In the genomic region with DNA sequence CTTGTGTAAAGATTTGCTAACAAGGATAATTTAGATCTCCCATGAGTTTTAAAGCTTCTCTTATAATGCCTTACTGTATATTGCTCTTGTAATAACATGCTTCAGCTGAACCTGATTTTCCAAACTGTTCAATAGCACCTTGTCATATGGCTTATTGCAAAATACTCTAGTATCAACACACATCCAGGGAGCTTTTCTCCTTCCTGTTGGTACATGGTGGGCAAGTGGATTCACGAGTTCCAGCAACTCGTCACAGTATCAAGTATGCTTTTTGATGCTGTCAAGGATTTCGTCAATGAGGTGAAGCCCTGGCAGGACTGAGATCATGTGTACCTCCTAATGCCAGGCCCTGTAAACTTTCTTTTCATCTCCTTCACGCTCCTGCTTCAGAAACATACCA, we compare ENCODE assay signal across 29 cellular contexts.
"Had no signal": no experiment of that assay in that cellular context is flagged by ENCODE, and none has a peak within 500 bp of the region (broad histone marks: within the 10 kb centered on the region; RNA-seq: fewer than 3 reads in every experiment).

No MANE protein-coding gene starts in this region.

- H3K4me2 ChIP-seq: smooth muscle cell had no signal

- FAIRE-seq: pancreas had no signal

- H3K9me3 ChIP-seq: neutrophil, pancreas, prostate gland, right atrium auricular region, spleen, suprapubic skin, testis, tibial artery, transverse colon, upper lobe of right lung, uterus had no signal

- H3K4me3 ChIP-seq: pancreas, prostate gland, right atrium auricular region, skin epidermis, smooth muscle cell, spleen, suprapubic skin, testis, tibial artery, transverse colon, upper lobe of right lung, uterus had no signal

- ATAC-seq: naive thymus-derived CD8-positive, alpha-beta T cell; natural killer cell treated with Interleukin-12 subunit alpha and Interleukin-12 subunit beta and Interleukin-15 and Interleukin-18, amount 100 ng/mL, for 72 hours; pancreas; sciatic nerve; stimulated activated memory B cell treated with anti-CD40 and anti-IgM and Interleukin-4, amounts not matched to agents 10 μg/mL and 1 μg/mL and 100 μg/mL, for 72 hours; stimulated activated naive CD8-positive, alpha-beta T cell treated with anti-CD3 and anti-CD28 coated beads, Interleukin-15, amount 100 ng/mL, for 72 hours; stimulated activated naive CD8-positive, alpha-beta T cell treated with anti-CD3 and anti-CD28 coated beads, Interleukin-15, Interleukin-2, amounts not matched to agents 100 U/mL and 50 U/mL, for 24 hours; upper lobe of right lung had no signal

- H3K4me1 ChIP-seq: prostate gland, right atrium auricular region, spleen, suprapubic skin, testis, tibial artery, transverse colon, upper lobe of right lung, uterus had no signal

- H3K27me3 ChIP-seq: neutrophil, pancreas, right atrium auricular region, spleen, suprapubic skin, testis, tibial artery, transverse colon, upper lobe of right lung, uterus had no signal

- H3K36me3 ChIP-seq: neutrophil, pancreas, prostate gland, right atrium auricular region, spleen, suprapubic skin, tibial artery, transverse colon, upper lobe of right lung, uterus had no signal

- DNase-seq: naive thymus-derived CD8-positive, alpha-beta T cell; nephron progenitor cell; nucleus accumbens; pancreas; retina; spleen; stimulated activated CD4-positive, alpha-beta T cell treated with anti-CD3 and anti-CD28 coated beads, Interleukin-12 subunit alpha, Interleukin-12 subunit beta, amount 100 ng/mL, for 4 hours; stimulated activated CD4-positive, alpha-beta T cell treated with anti-CD3 and anti-CD28 coated beads, Interleukin-1b, Interleukin-23, amount 100 ng/mL, for 48 hours; stimulated activated CD4-positive, alpha-beta T cell treated with anti-CD3 and anti-CD28 coated beads, Interleukin-4, amount 100 ng/mL, for 1 hour; stimulated activated CD4-positive, alpha-beta T cell treated with anti-CD3 and anti-CD28 coated beads, Interleukin-4, amount 100 ng/mL, for 4 hours; stimulated activated CD8-positive, alpha-beta memory T cell treated with anti-CD3 and anti-CD28 coated beads, Interleukin-4, amount 100 ng/mL, for 48 hours; stimulated activated naive CD4-positive, alpha-beta T cell; stimulated activated naive CD8-positive, alpha-beta T cell treated with anti-CD3 and anti-CD28 coated beads, Interleukin-15, amount 100 ng/mL, for 72 hours; stimulated activated naive CD8-positive, alpha-beta T cell treated with anti-CD3 and anti-CD28 coated beads, Interleukin-15, Interleukin-2, amounts not matched to agents 100 U/mL and 50 U/mL, for 24 hours; substantia nigra; testis; tibial artery; transverse colon; upper lobe of right lung; uterus had no signal

- H3K27ac ChIP-seq: neutrophil, pancreas, prostate gland, right atrium auricular region, spleen, suprapubic skin, testis, tibial artery, transverse colon, upper lobe of right lung, uterus had no signal
